In the genomic region with DNA sequence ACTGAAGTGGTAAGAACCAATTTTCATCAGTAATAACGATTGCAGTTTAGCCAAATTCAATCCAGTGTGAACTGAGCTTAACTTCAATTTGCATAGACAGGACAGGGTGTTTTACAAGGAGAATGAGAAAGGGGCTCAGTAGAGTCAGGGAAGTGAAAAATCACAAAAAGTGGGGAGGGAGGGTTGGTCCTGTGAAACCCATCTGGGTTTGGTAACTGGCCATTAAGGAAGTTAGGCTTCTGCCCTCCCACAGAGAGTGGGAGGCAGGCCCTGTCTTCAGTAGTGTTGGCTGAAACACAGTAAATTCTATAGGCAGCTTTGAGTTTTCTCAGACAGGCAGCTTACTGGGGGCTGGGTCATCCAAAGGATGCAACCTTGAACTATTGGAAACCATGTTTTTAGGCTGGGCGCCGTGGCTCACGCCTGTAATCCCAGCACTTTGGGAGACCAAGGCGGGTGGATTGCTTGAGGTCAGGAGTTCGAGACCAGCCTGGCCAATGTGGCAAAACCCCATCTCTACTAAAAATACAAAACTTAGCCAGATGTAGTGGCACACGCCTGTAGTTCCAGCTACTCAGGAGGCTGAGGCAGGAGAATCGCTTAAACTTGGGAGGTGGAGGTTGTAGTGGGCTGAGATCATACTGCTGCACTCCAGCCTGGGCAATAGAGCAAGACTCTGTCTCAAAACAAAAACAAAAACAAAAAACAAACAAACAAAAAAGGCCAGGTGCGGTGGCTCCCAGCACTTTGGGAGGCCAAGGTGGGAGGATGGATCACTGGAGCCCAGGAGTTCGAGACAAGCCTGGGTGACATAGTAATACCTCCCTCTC, we compare ENCODE assay signal across 8 cellular contexts. TPM values are rescaled to one million over a fixed set of nuclear protein-coding genes. Genes with fewer than 3 reads are reported as not detected.
DNase-seq lines count a peak whose midpoint lies in the region; ATAC-seq, FAIRE-seq and TF ChIP-seq lines count a peak whose summit lies in the region.
"Not testable (repeated sequence)": the region's sequence is repeated elsewhere in the genome, so short reads cannot be mapped to it uniquely, and the experiment has no call there.

No MANE protein-coding gene starts in this region.

- H3K9me2 ChIP-seq in Karpas-422 (replicated peaks; ENCODE audit: insufficient read depth, low read length); OCI-LY7 (ENCODE audit: insufficient read depth, low read length): not testable (repeated sequence)

- intact Hi-C loops in CD4-positive, alpha-beta memory T cell (cut with micrococcal nuclease); OCI-LY7 (cut with micrococcal nuclease; ENCODE audit: unreplicated experiment); activated CD4-positive, alpha-beta T cell treated with anti-CD3 and anti-CD28 coated beads for 36 hours (cut with DNase I, micrococcal nuclease); HepG2 (cut with micrococcal nuclease; ENCODE audit: unreplicated experiment): not testable (repeated sequence)

- TF ChIP-seq EP300 in HepG2 (IDR thresholded peaks at IDR 0.05; ENCODE audit: low read depth in 2 of 2, low read length in 2 of 2); HepG2 (CRISPR knock-in tag; IDR thresholded peaks at IDR 0.05; ENCODE audit: borderline replicate concordance): not testable (repeated sequence)

- H3K27me3 ChIP-seq in CD4-positive, alpha-beta memory T cell (ENCODE audit: insufficient read depth, low read length); Karpas-422 (ENCODE audit: low read length); HepG2 (ENCODE audit: control insufficient read depth in 1 of 2, insufficient read depth in 2 of 2, low read length in 2 of 2): not testable (repeated sequence)

- not testable (repeated sequence) for H3K4me3 ChIP-seq in CD4-positive, alpha-beta memory T cell (ENCODE audit: low read length in 2 of 2); Karpas-422 (ENCODE audit: low read length); OCI-LY7 (ENCODE audit: low read depth, low read length, poor library complexity, severe bottlenecking); HepG2 (replicated peaks in 1 of 3; ENCODE audit: insufficient read depth in 1 of 3, low read depth in 2 of 3, low read length in 3 of 3)

- not testable (repeated sequence) for H3K36me3 ChIP-seq in CD4-positive, alpha-beta memory T cell (ENCODE audit: insufficient read depth, low read length); Karpas-422 (ENCODE audit: insufficient read depth, low read length); OCI-LY7 (ENCODE audit: insufficient read depth, low read length); HepG2 (replicated peaks in 1 of 2; ENCODE audit: control insufficient read depth in 1 of 2, insufficient read depth in 2 of 2, low read length in 2 of 2)

- H2AFZ ChIP-seq in Karpas-422 (ENCODE audit: low read length) (peak overlapping the region; percentile 29), OCI-LY7 (ENCODE audit: low read length) (peak overlapping the region; percentile 91)
- not testable (repeated sequence) for H2AFZ ChIP-seq in HepG2 (ENCODE audit: low read length)

- TF ChIP-seq RAD21 in HepG2 (CRISPR knock-in tag; IDR thresholded peaks at IDR 0.05) = not testable (repeated sequence)

- not testable (repeated sequence) for H3K79me2 ChIP-seq in Karpas-422 (ENCODE audit: low read length); OCI-LY7 (ENCODE audit: insufficient read depth, low read depth, low read length); HepG2 (ENCODE audit: insufficient read depth, low read length)

- not testable (repeated sequence) for BruUV-seq in OCI-LY7 (replicated peaks; lab: Mats Ljungman, UMichigan); HepG2 (replicated peaks; lab: Mats Ljungman, UMichigan)

- peak overlapping the region; percentile 3 for H3K9ac ChIP-seq in Karpas-422 (ENCODE audit: low read length)
- H3K9ac ChIP-seq in HepG2 (ENCODE audit: insufficient read depth, low read depth, low read length) = not testable (repeated sequence)

- in situ Hi-C loops in HepG2 (cut with HindIII; ENCODE audit: extremely low pct_ligation_motif_present, low pct_unique_long_range_greater_than_20kb) = not testable (repeated sequence)

- H3K4me1 Mint-ChIP-seq in CD4-positive, alpha-beta memory T cell = peaks cover 10 to 31% (median 23%) of the 10 kb centered on the region in 4 donors
- H3K4me1 Mint-ChIP-seq in activated CD4-positive, alpha-beta T cell treated with anti-CD3 and anti-CD28 coated beads for 36 hours = peaks cover 34% of the 10 kb centered on the region
- H3K4me1 Mint-ChIP-seq in stimulated activated naive CD8-positive, alpha-beta T cell treated with anti-CD3 and anti-CD28 coated beads, Interleukin-15, Interleukin-2, amounts not matched to agents 100 ng/mL and 50 ng/mL, for 24 hours (ENCODE audit: low read depth) = peaks cover 46% of the 10 kb centered on the region

- peak overlapping the region in 4 of 7 donors; percentile 15 to 62 (median 40) for H3K27ac Mint-ChIP-seq in CD4-positive, alpha-beta memory T cell
- peak overlapping the region; percentile 31 for H3K27ac Mint-ChIP-seq in activated CD4-positive, alpha-beta T cell treated with anti-CD3 and anti-CD28 coated beads for 36 hours
- H3K27ac Mint-ChIP-seq in stimulated activated naive CD8-positive, alpha-beta T cell treated with anti-CD3 and anti-CD28 coated beads, Interleukin-15, Interleukin-2, amounts not matched to agents 100 ng/mL and 50 ng/mL, for 24 hours = peak overlapping the region; percentile 22

- H4K20me1 ChIP-seq in Karpas-422 (ENCODE audit: insufficient read depth, low read depth, low read length); OCI-LY7 (ENCODE audit: insufficient read depth, low read length); HepG2 (ENCODE audit: insufficient read depth, low read length): not testable (repeated sequence)

- TF ChIP-seq CTCF in OCI-LY7 (conservative IDR thresholded peaks at IDR 0.05; ENCODE audit: low read length); HepG2 (CRISPR knock-in tag; IDR thresholded peaks at IDR 0.05): not testable (repeated sequence)

- TF ChIP-seq POLR2A in HepG2 (IDR thresholded peaks at IDR 0.05; ENCODE audit: insufficient read depth in 1 of 2, low read depth in 2 of 2, low read length in 2 of 2) = not testable (repeated sequence)

- H3K27ac ChIP-seq in CD4-positive, alpha-beta memory T cell (ENCODE audit: low read depth, low read length); HepG2 (ENCODE audit: extremely low read length, insufficient read depth, low read length): not testable (repeated sequence)
- peak overlapping the region; percentile 76 for H3K27ac ChIP-seq in Karpas-422 (ENCODE audit: low read length)
- peak overlapping the region; percentile 30 for H3K27ac ChIP-seq in OCI-LY7 (ENCODE audit: low read depth, low read length, poor library complexity, severe bottlenecking)

- not testable (repeated sequence) for H3K9me3 ChIP-seq in CD4-positive, alpha-beta memory T cell (ENCODE audit: control insufficient read depth in 1 of 2, low read length in 2 of 2); Karpas-422 (ENCODE audit: low read length); OCI-LY7 (ENCODE audit: low read length); HepG2 (ENCODE audit: low read length)

- H3K4me2 ChIP-seq in Karpas-422 (ENCODE audit: low read depth, low read length, poor library complexity, severe bottlenecking) (peak overlapping the region; percentile 34), OCI-LY7 (ENCODE audit: low read length) (peak overlapping the region; percentile 40)
- not testable (repeated sequence) for H3K4me2 ChIP-seq in HepG2 (ENCODE audit: low read depth, low read length)

- DNase-seq in CD4-positive, alpha-beta memory T cell; activated CD4-positive, alpha-beta T cell treated with anti-CD3 and anti-CD28 coated beads for 36 hours; HepG2 (ENCODE audit: low spot score): not testable (repeated sequence)
- DNase-seq in Karpas-422 = peak; percentile 62
- peak; percentile 40 for DNase-seq in OCI-LY7 (ENCODE audit: low spot score)

- not testable (repeated sequence) for H3K4me3 Mint-ChIP-seq in CD4-positive, alpha-beta memory T cell; activated CD4-positive, alpha-beta T cell treated with anti-CD3 and anti-CD28 coated beads for 36 hours; stimulated activated naive CD8-positive, alpha-beta T cell treated with anti-CD3 and anti-CD28 coated beads, Interleukin-15, Interleukin-2, amounts not matched to agents 100 ng/mL and 50 ng/mL, for 24 hours

- FAIRE-seq in HepG2 (lab: Jason Lieb, UNC) = not testable (repeated sequence)

- H3K36me3 Mint-ChIP-seq in CD4-positive, alpha-beta memory T cell; activated CD4-positive, alpha-beta T cell treated with anti-CD3 and anti-CD28 coated beads for 36 hours (ENCODE audit: low read depth); stimulated activated naive CD8-positive, alpha-beta T cell treated with anti-CD3 and anti-CD28 coated beads, Interleukin-15, Interleukin-2, amounts not matched to agents 100 ng/mL and 50 ng/mL, for 24 hours (ENCODE audit: low read depth): not testable (repeated sequence)

- ATAC-seq in GM19395 (IDR thresholded peaks at IDR 0.05; ENCODE audit: unreplicated experiment) (peak; percentile 50), HG02759 (IDR thresholded peaks at IDR 0.05; ENCODE audit: unreplicated experiment) (peak; percentile 31)
- not testable (repeated sequence) for ATAC-seq in activated CD4-positive, alpha-beta T cell treated with anti-CD3 and anti-CD28 coated beads for 36 hours; HepG2

- 66% methylated on average over 10 of the region's 10 CpGs for WGBS in HepG2 (ENCODE audit: low lambda C conversion rate)

- H3K4me1 ChIP-seq in CD4-positive, alpha-beta memory T cell (ENCODE audit: insufficient read depth, low read length) = peaks cover 14% of the 10 kb centered on the region
- H3K4me1 ChIP-seq in Karpas-422 (ENCODE audit: low read length) = peaks cover 68% of the 10 kb centered on the region
- peaks cover 56% of the 10 kb centered on the region for H3K4me1 ChIP-seq in OCI-LY7 (ENCODE audit: insufficient read depth, low read length, poor library complexity, severe bottlenecking)
- peaks cover 29% of the 10 kb centered on the region for H3K4me1 ChIP-seq in HepG2 (ENCODE audit: insufficient read depth, low read length)

- CTCF ChIA-PET in CD4-positive, alpha-beta memory T cell (lab: Charles Lee; ENCODE audit: partially characterized antibody) = not testable (repeated sequence)
- CTCF ChIA-PET in OCI-LY7 (lab: Charles Lee; ENCODE audit: unreplicated experiment) = interaction anchor here (0.5 kb wide), 1 partner anchor 53 kb away, joined by 3 read pairs; no protein-coding TSS in a partner anchor
- CTCF ChIA-PET in activated CD4-positive, alpha-beta T cell treated with anti-CD3 and anti-CD28 coated beads for 36 hours (lab: Charles Lee) = interaction anchor here (0.6 to 1.7 kb wide), 3 partner anchors 8 to 22 kb away, joined by 3 read pairs; no protein-coding TSS in a partner anchor
- CTCF ChIA-PET in HepG2 (lab: Yijun Ruan, JAX; ENCODE audit: low intra/inter-chr PET ratio, low total read pairs) = interaction anchor here (1.7 kb wide), 1 partner anchor 11 kb away, joined by 3 read pairs; no protein-coding TSS in a partner anchor

- not testable (repeated sequence) for H3K9me3 Mint-ChIP-seq in CD4-positive, alpha-beta memory T cell; activated CD4-positive, alpha-beta T cell treated with anti-CD3 and anti-CD28 coated beads for 36 hours (ENCODE audit: low read depth); stimulated activated naive CD8-positive, alpha-beta T cell treated with anti-CD3 and anti-CD28 coated beads, Interleukin-15, Interleukin-2, amounts not matched to agents 100 ng/mL and 50 ng/mL, for 24 hours

- POLR2A ChIA-PET in CD4-positive, alpha-beta memory T cell (lab: Charles Lee; ENCODE audit: partially characterized antibody) = interaction anchor here (0.9 kb wide), 1 partner anchor 13 kb away, joined by 3 read pairs; no protein-coding TSS in a partner anchor
- POLR2A ChIA-PET in OCI-LY7 (lab: Charles Lee) = interaction anchor here (1.0 kb wide), 2 partner anchors 12 to 27 kb away, joined by 3 to 7 read pairs; no protein-coding TSS in a partner anchor
- POLR2A ChIA-PET in activated CD4-positive, alpha-beta T cell treated with anti-CD3 and anti-CD28 coated beads for 36 hours (lab: Charles Lee); HepG2 (lab: Yijun Ruan, JAX): not testable (repeated sequence)

- not testable (repeated sequence) for H3K27me3 Mint-ChIP-seq in CD4-positive, alpha-beta memory T cell; activated CD4-positive, alpha-beta T cell treated with anti-CD3 and anti-CD28 coated beads for 36 hours; stimulated activated naive CD8-positive, alpha-beta T cell treated with anti-CD3 and anti-CD28 coated beads, Interleukin-15, Interleukin-2, amounts not matched to agents 100 ng/mL and 50 ng/mL, for 24 hours

RNA-seq across cellular contexts. Expression of gene ARHGAP17, which starts 29.1 kb away (rescaled TPM):
- 10 to 100 TPM; 62.6 to 62.8 TPM for total RNA-seq in CD4-positive, alpha-beta memory T cell
- polyA plus RNA-seq in CD4-positive, alpha-beta memory T cell = 10 to 100 TPM; 12.0 to 35.0 TPM
- 34.2 and 35.2 TPM in 2 replicates for total RNA-seq in Karpas-422 (2014; rRNA removed; shearing (Covaris generic); ENCODE audit: low replicate concordance)
- 31.4 and 37.1 TPM in 2 replicates for total RNA-seq in OCI-LY7 (2014; rRNA removed; shearing (Covaris generic))
- 89.3 and 95.1 TPM in 2 replicates for total RNA-seq in OCI-LY7 (2022)
- total RNA-seq in activated CD4-positive, alpha-beta T cell treated with anti-CD3 and anti-CD28 coated beads for 36 hours = 10 to 100 TPM; 55.1 to 60.4 TPM
- 24.6 and 43.8 TPM in 2 replicates for total RNA-seq in HepG2 (2016; rRNA removed; fragmentation: Illumina TruSeq; extraction: Trizol)
- 13.5 and 14.6 TPM in 2 replicates for total RNA-seq in HepG2 (2016; cell fraction: cytosol; rRNA removed; fragmentation: Illumina TruSeq; extraction: Trizol; ENCODE audit: low read depth)
- total RNA-seq in HepG2 (2016; cell fraction: insoluble cytoplasmic fraction; rRNA removed; fragmentation: Illumina TruSeq; extraction: Trizol) = 22.9 and 34.1 TPM in 2 replicates
- total RNA-seq in HepG2 (2016; cell fraction: membrane; rRNA removed; fragmentation: Illumina TruSeq; extraction: Trizol) = 38.2 and 42.2 TPM in 2 replicates
- total RNA-seq in HepG2 (2016; cell fraction: nucleus; rRNA removed; fragmentation: Illumina TruSeq; extraction: Trizol) = 51.5 and 56.4 TPM in 2 replicates
- polyA plus RNA-seq in HepG2 (2011; rRNA removed) = 18.7 and 20.8 TPM in 2 replicates
- 12.9 and 15.6 TPM in 2 replicates for polyA plus RNA-seq in HepG2 (2011; cell fraction: cytosol; rRNA removed)
- polyA plus RNA-seq in HepG2 (2011; cell fraction: nucleus; rRNA removed) = 45.1 and 48.7 TPM in 2 replicates
- 43.9 and 44.3 TPM in 2 replicates for polyA plus RNA-seq in HepG2 (2012)
- polyA plus RNA-seq in HepG2 (2016; cell fraction: cytosol; fragmentation: Illumina TruSeq; extraction: Trizol; ENCODE audit: low read depth) = 13.4 and 14.4 TPM in 2 replicates
- polyA plus RNA-seq in HepG2 (2016; cell fraction: insoluble cytoplasmic fraction; fragmentation: Illumina TruSeq; extraction: Trizol; ENCODE audit: low read depth) = 50.2 and 64.9 TPM in 2 replicates
- polyA plus RNA-seq in HepG2 (2016; cell fraction: membrane; fragmentation: Illumina TruSeq; extraction: Trizol; ENCODE audit: low read depth) = 28.7 and 35.1 TPM in 2 replicates
- polyA plus RNA-seq in HepG2 (2016; cell fraction: nucleus; fragmentation: Illumina TruSeq; extraction: Trizol; ENCODE audit: insufficient read depth, low read depth) = 76.7 and 80.0 TPM in 2 replicates
- polyA minus RNA-seq in HepG2 (2011; rRNA and poly(A)+ RNA removed; ENCODE audit: low replicate concordance) = 32.6 and 34.6 TPM in 2 replicates
- 25.9 and 33.1 TPM in 2 replicates for polyA minus RNA-seq in HepG2 (2011; cell fraction: cytosol; rRNA and poly(A)+ RNA removed)
- polyA minus RNA-seq in HepG2 (2011; cell fraction: nucleus; rRNA and poly(A)+ RNA removed) = 83.6 and 90.6 TPM in 2 replicates
